ENCODE assay signal across 26 cellular contexts in genomic region chr9:86809151-86809550, GRCh38.
DNase-seq lines count a peak whose midpoint lies in the region; ATAC-seq, FAIRE-seq and TF ChIP-seq lines count a peak whose summit lies in the region.
"Had no signal": no experiment of that assay in that cellular context is flagged by ENCODE, and none has a peak within 500 bp of the region (broad histone marks: within the 10 kb centered on the region; RNA-seq: fewer than 3 reads in every experiment).

No MANE protein-coding gene starts in this region.

- H2BK5ac ChIP-seq in H1 (ENCODE audit: low read depth, low read length) = no peak overlapping the region

- H3K36me3 ChIP-seq in H1 (ENCODE audit: control insufficient read depth in 2 of 4, insufficient read depth in 4 of 4, low read length in 3 of 4) (no peaks in the 10 kb centered on the region), spleen (no peaks in the 10 kb centered on the region)
- H3K36me3 ChIP-seq: BE2C, BLaER1 had no signal

- no peaks in the 10 kb centered on the region for H3K27me3 Mint-ChIP-seq in nephron progenitor cell (ENCODE audit: low read depth, poor library complexity)
- no peaks in the 10 kb centered on the region for H3K27me3 Mint-ChIP-seq in osteocyte (ENCODE audit: unreplicated experiment)
- peaks cover 0 to 7% (median 4%) of the 10 kb centered on the region in 3 donors for H3K27me3 Mint-ChIP-seq in immature natural killer cell (ENCODE audit: low read depth in 3 of 3)
- peaks cover 4 to 7% of the 10 kb centered on the region in 2 donors for H3K27me3 Mint-ChIP-seq in natural killer cell (ENCODE audit: low read depth in 2 of 2)

- peak overlapping the region; percentile 76 for H3K27ac Mint-ChIP-seq in nephron progenitor cell
- H3K27ac Mint-ChIP-seq in osteocyte (ENCODE audit: unreplicated experiment) = no peak overlapping the region
- no peak overlapping the region for H3K27ac Mint-ChIP-seq in immature natural killer cell
- H3K27ac Mint-ChIP-seq in natural killer cell = no peak overlapping the region
- H3K27ac Mint-ChIP-seq: CD14-positive monocyte; CD4-positive, alpha-beta memory T cell; CD4-positive, CD25-positive, alpha-beta regulatory T cell had no signal

- CTCF ChIA-PET in H1 (lab: Charles Lee; ENCODE audit: partially characterized antibody) = interaction anchor here (0.6 to 3.7 kb wide), 4 partner anchors 8 to 296 kb away, joined by 3 to 15 read pairs (median 4); no protein-coding TSS in a partner anchor

- TF ChIP-seq RAD21 in H1 (IDR thresholded peaks at IDR 0.05 in 1 of 2, conservative IDR thresholded peaks at IDR 0.05 in 1 of 2; ENCODE audit: low read depth in 2 of 2, low read length in 2 of 2) = no peak

- H3K18ac ChIP-seq in H1 (ENCODE audit: extremely low read depth, low read length) = 0 out of 2 replicates have a peak overlapping the region, but pooled peaks have one; percentile 25

- no peaks in the 10 kb centered on the region for H3K36me3 Mint-ChIP-seq in nephron progenitor cell (ENCODE audit: low read depth)
- no peaks in the 10 kb centered on the region for H3K36me3 Mint-ChIP-seq in osteocyte (ENCODE audit: unreplicated experiment)
- H3K36me3 Mint-ChIP-seq in immature natural killer cell = no peaks in the 10 kb centered on the region
- H3K36me3 Mint-ChIP-seq in natural killer cell = no peaks in the 10 kb centered on the region
- H3K36me3 Mint-ChIP-seq: CD14-positive monocyte; CD4-positive, alpha-beta memory T cell; CD4-positive, CD25-positive, alpha-beta regulatory T cell; CD8-positive, alpha-beta memory T cell had no signal

- H3K56ac ChIP-seq in H1 (replicated peaks; ENCODE audit: insufficient read length, low read depth, low read length) = no peak overlapping the region

- TF ChIP-seq CTCF in H1 (IDR thresholded peaks at IDR 0.05; ENCODE audit: control extremely low read depth in 1 of 3, insufficient read depth in 1 of 3, low read depth in 1 of 3, low read length in 3 of 3) (no peak), nephron progenitor cell (IDR thresholded peaks at IDR 0.05) (no peak), osteocyte (IDR thresholded peaks at IDR 0.05) (no peak), spleen (IDR thresholded peaks at IDR 0.05 in 8 of 11, conservative IDR thresholded peaks at IDR 0.05 in 3 of 11) (no peak), natural killer cell (IDR thresholded peaks at IDR 0.05) (no peak)

- peak overlapping the region; percentile 8 for H3K4me3 Mint-ChIP-seq in nephron progenitor cell
- no peak overlapping the region for H3K4me3 Mint-ChIP-seq in osteocyte (ENCODE audit: unreplicated experiment)
- H3K4me3 Mint-ChIP-seq in immature natural killer cell = no peak overlapping the region
- H3K4me3 Mint-ChIP-seq in natural killer cell = no peak overlapping the region
- H3K4me3 Mint-ChIP-seq: CD14-positive monocyte; CD4-positive, alpha-beta memory T cell; CD4-positive, CD25-positive, alpha-beta regulatory T cell; CD8-positive, alpha-beta memory T cell had no signal

- FAIRE-seq in H1 (lab: Jason Lieb, UNC) = no peak
- FAIRE-seq: A204.1, D721Med, G401.6, GM12891, GM19239 had no signal

- TF ChIP-seq POLR2A in H1 (IDR thresholded peaks at IDR 0.05; ENCODE audit: control extremely low read depth in 1 of 2, low read depth in 2 of 2, low read length in 2 of 2) = no peak
- no peak for TF ChIP-seq POLR2A in spleen (IDR thresholded peaks at IDR 0.05)

- H3K9me3 ChIP-seq in H1 (ENCODE audit: insufficient read depth in 2 of 2, low read depth in 1 of 2, low read length in 1 of 2) = no peaks in the 10 kb centered on the region
- no peaks in the 10 kb centered on the region for H3K9me3 ChIP-seq in spleen
- H3K9me3 ChIP-seq: BE2C, BLaER1, Caco-2 had no signal

- H3K23me2 ChIP-seq in H1 (ENCODE audit: low read depth, low read length) = no peaks in the 10 kb centered on the region

- H4K20me1 ChIP-seq in H1 (replicated peaks in 1 of 2; ENCODE audit: control insufficient read depth in 1 of 2, insufficient read depth in 2 of 2, low read length in 2 of 2) = no peaks in the 10 kb centered on the region
- H4K20me1 ChIP-seq: BLaER1 had no signal

- no peak overlapping the region for H3K4ac ChIP-seq in H1 (replicated peaks; ENCODE audit: insufficient read length, low read depth, low read length)

- H3K4me1 Mint-ChIP-seq in nephron progenitor cell (peaks cover 27% of the 10 kb centered on the region), osteocyte (ENCODE audit: unreplicated experiment) (no peaks in the 10 kb centered on the region), immature natural killer cell (no peaks in the 10 kb centered on the region), natural killer cell (no peaks in the 10 kb centered on the region)
- H3K4me1 Mint-ChIP-seq: CD14-positive monocyte; CD4-positive, alpha-beta memory T cell; CD4-positive, CD25-positive, alpha-beta regulatory T cell; CD8-positive, alpha-beta memory T cell had no signal

- intact Hi-C loops in spleen (cut with DNase I; ENCODE audit: low total_unique reads) (no loop called here), natural killer cell (cut with micrococcal nuclease) (no loop called here)

- H3K9me3 Mint-ChIP-seq in nephron progenitor cell (no peaks in the 10 kb centered on the region), osteocyte (ENCODE audit: unreplicated experiment) (no peaks in the 10 kb centered on the region), immature natural killer cell (peaks cover 0 to 2% (median 0%) of the 10 kb centered on the region in 6 donors), natural killer cell (no peaks in the 10 kb centered on the region)
- H3K9me3 Mint-ChIP-seq: CD4-positive, alpha-beta memory T cell had no signal

- no peak overlapping the region for H2BK15ac ChIP-seq in H1 (ENCODE audit: low read length)

- H4K91ac ChIP-seq in H1 (replicated peaks; ENCODE audit: insufficient read length, low read length) = no peak overlapping the region

- H3K23ac ChIP-seq in H1 (ENCODE audit: insufficient read length) = no peak overlapping the region

- no peak overlapping the region for H4K8ac ChIP-seq in H1 (ENCODE audit: extremely low read depth, insufficient read depth, low read length)

- H3K79me2 ChIP-seq in H1 (ENCODE audit: control insufficient read depth in 1 of 2, insufficient read depth in 2 of 2, low read length in 2 of 2) = no peaks in the 10 kb centered on the region

- no peak overlapping the region for H3K27ac ChIP-seq in H1 (ENCODE audit: low read depth, low read length)
- H3K27ac ChIP-seq in spleen = no peak overlapping the region
- H3K27ac ChIP-seq: BLaER1 had no signal

- H3K27me3 ChIP-seq in H1 (replicated peaks in 1 of 4; ENCODE audit: control insufficient read depth in 3 of 4, extremely low read depth in 1 of 4, insufficient read depth in 3 of 4, low read length in 3 of 4) (no peaks in the 10 kb centered on the region; a peak in 1 of 7 replicates), spleen (replicated peaks in 1 of 7) (no peaks in the 10 kb centered on the region)
- H3K27me3 ChIP-seq: BE2C, BLaER1 had no signal

- POLR2A ChIA-PET in H1 (lab: Charles Lee; ENCODE audit: partially characterized antibody) = no interaction called here

- no peak overlapping the region for H4K5ac ChIP-seq in H1 (ENCODE audit: insufficient read length, low read depth, low read length)

- no peak overlapping the region for H3K9ac ChIP-seq in H1 (replicated peaks in 1 of 4; ENCODE audit: extremely low read depth in 1 of 4, low read depth in 3 of 4, low read length in 3 of 4)
- H3K9ac ChIP-seq: BLaER1 had no signal

- no peak overlapping the region for H2BK120ac ChIP-seq in H1 (replicated peaks; ENCODE audit: low read depth, low read length)

- no peak for ATAC-seq in natural killer cell

- H3K4me1 ChIP-seq in H1 (replicated peaks in 1 of 4; ENCODE audit: control insufficient read depth in 3 of 4, insufficient read depth in 4 of 4, low read length in 3 of 4) = peaks cover 0 to 10% (median 5%) of the 10 kb centered on the region in 4 experiments; a peak in 5 of 7 replicates
- no peaks in the 10 kb centered on the region for H3K4me1 ChIP-seq in spleen
- H3K4me1 ChIP-seq: BE2C, BLaER1, Caco-2 had no signal

- no peaks in the 10 kb centered on the region for H3K79me1 ChIP-seq in H1 (ENCODE audit: low read depth, low read length)

- no peak overlapping the region for H2AFZ ChIP-seq in H1 (ENCODE audit: low read length)

- H3K14ac ChIP-seq in H1 (ENCODE audit: insufficient read length) = no peak overlapping the region

- TF ChIP-seq EP300 in H1 (IDR thresholded peaks at IDR 0.05; ENCODE audit: borderline replicate concordance in 1 of 2, low read depth in 2 of 2, low read length in 2 of 2) = no peak

- 90% methylated on average over 6 of the region's 6 CpGs; no CpG with 5 or more reads in 1 of the 2 experiments for WGBS in H1 (ENCODE audit: extremely low coverage in 1 of 2, insufficient coverage in 1 of 2, insufficient read length in 1 of 2, insufficient replicate concordance in 2 of 2, low coverage in 1 of 2, low lambda C conversion rate in 2 of 2, missing lambda C conversion rate in 1 of 2), 2 experiments
- WGBS in spleen, 5 donors = 83 to 89% (median 88%) methylated on average over 6 of the region's 6 CpGs

- no peak overlapping the region for H3K4me2 ChIP-seq in H1 (ENCODE audit: insufficient read depth in 1 of 2, low read depth in 2 of 2, low read length in 2 of 2)
- H3K4me2 ChIP-seq: BLaER1 had no signal

- no peak overlapping the region for H2AK5ac ChIP-seq in H1 (ENCODE audit: low read depth, low read length)

- no peak overlapping the region for H2BK12ac ChIP-seq in H1 (ENCODE audit: low read depth, low read length)

- no peak overlapping the region for H2BK20ac ChIP-seq in H1 (ENCODE audit: low read length)

- H3K4me3 ChIP-seq in H1 (ENCODE audit: extremely low read depth in 1 of 4, insufficient read depth in 2 of 4, low read depth in 3 of 4, low read length in 4 of 4) = no peak overlapping the region
- no peak overlapping the region for H3K4me3 ChIP-seq in spleen
- H3K4me3 ChIP-seq: BLaER1 had no signal

- DNase-seq in H1 (ENCODE audit: low read depth in 1 of 2, low spot score in 2 of 2) (no peak), nephron progenitor cell (no peak), osteocyte (ENCODE audit: extremely low spot score, unreplicated experiment) (peak; percentile 4), retina (peak; percentile 10), spleen (no peak), COR-L47 (lab: John Stamatoyannopoulos, UW) (no peak), immature natural killer cell (no peak), natural killer cell (no peak)
- DNase-seq: 8988T; ACHN; BE2C; C1 segment of cervical spinal cord; Caco-2; Calu3; CD4-positive, alpha-beta memory T cell; CD4-positive, CD25-positive, alpha-beta regulatory T cell; CD8-positive, alpha-beta memory T cell; DMS79 treated with DMSO at 0.1 percent for 48 hours; GF-D8 had no signal

Comparison
In these comparisons a context has a peak if more than half of its experiments do, and no peak if none do; other contexts are left out.
1. DNase-seq: peak in osteocyte (single experiment) and retina (single experiment); none in H1 (0 of 2), nephron progenitor cell (single experiment), spleen (single experiment), COR-L47 (single experiment), immature natural killer cell (0 of 3) and natural killer cell (single experiment).